8 cellular contexts compared by ENCODE assay signal in the genomic region with DNA sequence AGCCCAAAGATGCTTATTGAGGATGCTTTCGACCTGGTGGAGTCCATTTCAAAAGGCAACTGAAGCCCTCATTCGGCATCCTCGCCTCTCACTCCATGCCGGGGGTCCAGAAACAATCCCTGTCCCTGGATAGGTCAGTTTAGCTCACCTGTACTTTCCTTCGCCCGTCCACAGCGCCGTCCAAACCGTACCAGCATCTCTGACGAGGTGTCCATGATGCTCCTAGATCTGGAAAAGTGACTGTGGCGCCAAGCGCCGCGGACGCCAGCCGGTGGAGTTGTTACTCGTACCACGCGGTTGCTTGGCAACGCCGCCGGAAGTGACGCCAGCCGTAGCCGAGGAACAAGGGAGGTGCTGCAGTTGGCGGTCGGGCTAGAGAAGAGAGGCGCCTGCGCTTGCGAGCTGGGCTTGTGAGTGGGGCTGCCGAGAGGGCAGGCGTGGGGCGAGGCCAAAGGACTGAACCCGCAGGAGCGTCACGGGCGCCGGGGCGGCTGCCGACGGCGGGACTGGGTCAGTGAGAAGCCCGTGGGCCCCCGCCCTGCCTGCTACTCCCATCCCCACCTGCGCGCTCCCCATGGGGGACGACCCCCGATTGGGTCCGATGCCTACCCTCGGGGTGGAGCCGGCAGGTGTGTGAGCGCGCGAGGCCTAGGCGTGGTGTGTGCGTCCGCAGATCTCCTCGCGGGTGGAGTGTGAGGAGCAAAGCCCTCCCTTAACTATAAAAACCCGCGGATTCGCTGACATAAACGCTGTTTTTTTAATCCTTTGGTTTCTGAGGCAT. TPM values are rescaled to one million over a fixed set of nuclear protein-coding genes. Genes with fewer than 3 reads are reported as not detected.
DNase-seq lines count a peak whose midpoint lies in the region; TF ChIP-seq lines count a peak whose summit lies in the region.

A gene with protein sequence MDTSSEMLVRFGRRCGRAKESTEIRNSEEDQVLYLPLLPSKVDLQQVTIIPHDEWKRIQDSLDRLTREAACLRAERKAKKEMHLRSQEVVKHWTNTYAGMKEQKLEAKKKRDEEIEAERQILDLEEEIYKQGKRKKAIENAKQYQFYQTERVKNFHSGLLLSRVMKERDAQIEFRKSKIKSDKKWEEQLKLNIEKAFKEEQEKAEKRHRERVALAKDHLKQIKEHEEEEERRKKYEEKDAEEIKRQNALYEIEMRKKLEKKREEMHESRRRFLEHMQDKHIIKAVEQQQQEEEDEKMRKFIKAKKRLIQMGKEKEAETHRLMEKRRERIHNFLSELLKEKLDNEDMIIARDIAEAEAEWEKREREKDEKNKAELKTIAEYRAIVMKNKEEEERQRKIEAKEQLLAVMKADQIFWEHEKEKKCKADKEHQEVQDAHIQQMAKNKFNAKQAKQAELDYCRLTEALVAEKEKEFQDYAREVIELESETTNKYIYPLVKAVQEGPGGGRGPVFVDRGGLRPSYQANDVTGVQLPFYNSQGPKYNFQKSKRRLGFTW (minus strand): TSS at position 293 of the 781 bp plus-strand sequence. CDS start 78 bp downstream, at position 215.
A gene with protein sequence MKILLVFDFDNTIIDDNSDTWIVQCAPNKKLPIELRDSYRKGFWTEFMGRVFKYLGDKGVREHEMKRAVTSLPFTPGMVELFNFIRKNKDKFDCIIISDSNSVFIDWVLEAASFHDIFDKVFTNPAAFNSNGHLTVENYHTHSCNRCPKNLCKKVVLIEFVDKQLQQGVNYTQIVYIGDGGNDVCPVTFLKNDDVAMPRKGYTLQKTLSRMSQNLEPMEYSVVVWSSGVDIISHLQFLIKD (plus strand): TSS at position 357 of the 781 bp plus-strand sequence. CDS start 6,503 bp downstream, outside the sequence.

- DNase-seq in GM04504 (ENCODE audit: low read depth) (peak; percentile 88), HFFc6 (peak; percentile 98), NAMALWA (ENCODE audit: low spot score) (peak; percentile 98), SK-MEL-5 (ENCODE audit: low read depth, low spot score) (peak; percentile 95), germinal center (ENCODE audit: low spot score) (peak; percentile 94), substantia nigra (lab: John Stamatoyannopoulos, UW) (peak; percentile 71 to 100 (median 95))
- DNase-seq in activated naive CD4-positive, alpha-beta T cell treated with anti-CD3 and anti-CD28 coated beads, Interleukin-2, amount 10 ng/mL, durations not matched to agents 7 days and 5 days: peak; percentile 99

- H3K27me3 ChIP-seq in neutrophil: peaks cover 14% of the 10 kb centered on the region

- peak within 1 kb of the TSS; percentile 99 for H3K27ac Mint-ChIP-seq in HFFc6
- H3K27ac Mint-ChIP-seq in activated naive CD4-positive, alpha-beta T cell treated with anti-CD3 and anti-CD28 coated beads, Interleukin-2, amount 10 ng/mL, durations not matched to agents 7 days and 5 days: peak within 1 kb of the TSS; percentile 87

- H3K36me3 Mint-ChIP-seq in HFFc6 (ENCODE audit: low read depth): peaks cover 9% of the 10 kb centered on the region
- H3K36me3 Mint-ChIP-seq in activated naive CD4-positive, alpha-beta T cell treated with anti-CD3 and anti-CD28 coated beads, Interleukin-2, amount 10 ng/mL, durations not matched to agents 7 days and 5 days: peaks cover 6% of the 10 kb centered on the region

- peaks cover 12 to 13% of the 10 kb centered on the region in 2 experiments for H3K4me1 ChIP-seq in neutrophil (ENCODE audit: control insufficient read depth in 1 of 2, insufficient read depth in 1 of 2, low read depth in 1 of 2, low read length in 1 of 2)

- peaks cover 8% of the 10 kb centered on the region for H3K27me3 Mint-ChIP-seq in HFFc6 (ENCODE audit: insufficient read depth)
- peaks cover 25% of the 10 kb centered on the region for H3K27me3 Mint-ChIP-seq in activated naive CD4-positive, alpha-beta T cell treated with anti-CD3 and anti-CD28 coated beads, Interleukin-2, amount 10 ng/mL, durations not matched to agents 7 days and 5 days

- H3K4me3 Mint-ChIP-seq in HFFc6: peak within 1 kb of the TSS; percentile 94
- H3K4me3 Mint-ChIP-seq in activated naive CD4-positive, alpha-beta T cell treated with anti-CD3 and anti-CD28 coated beads, Interleukin-2, amount 10 ng/mL, durations not matched to agents 7 days and 5 days: peak within 1 kb of the TSS; percentile 77

- peaks cover 5% of the 10 kb centered on the region; the same call in 1 of the 2 replicates for H3K9me3 Mint-ChIP-seq in HFFc6
- peaks cover 6% of the 10 kb centered on the region for H3K9me3 Mint-ChIP-seq in activated naive CD4-positive, alpha-beta T cell treated with anti-CD3 and anti-CD28 coated beads, Interleukin-2, amount 10 ng/mL, durations not matched to agents 7 days and 5 days

- H3K36me3 ChIP-seq in neutrophil: no peaks in the 10 kb centered on the region

- H3K9me3 ChIP-seq in neutrophil: no peaks in the 10 kb centered on the region

- in situ Hi-C loops in SK-MEL-5 (cut with HindIII; ENCODE audit: low pct_unique_long_range_greater_than_20kb, low sequenced_read_pairs): no loop called here

- peak within 1 kb of the TSS; percentile 67 to 74 for H3K4me3 ChIP-seq in neutrophil (ENCODE audit: low read depth in 1 of 2, low read length in 1 of 2)

- TF ChIP-seq CTCF in HFFc6 (IDR thresholded peaks at IDR 0.05) (no peak), neutrophil (IDR thresholded peaks at IDR 0.05) (no peak)

- H3K4me1 Mint-ChIP-seq in HFFc6 (ENCODE audit: low read depth): peaks cover 23% of the 10 kb centered on the region
- peaks cover 30% of the 10 kb centered on the region for H3K4me1 Mint-ChIP-seq in activated naive CD4-positive, alpha-beta T cell treated with anti-CD3 and anti-CD28 coated beads, Interleukin-2, amount 10 ng/mL, durations not matched to agents 7 days and 5 days

- H3K27ac ChIP-seq in neutrophil (peak within 1 kb of the TSS; percentile 79), substantia nigra (ENCODE audit: low read depth, low read length, poor library complexity, severe bottlenecking) (peak within 1 kb of the TSS; percentile 78)

- CTCF ChIA-PET in activated naive CD4-positive, alpha-beta T cell treated with anti-CD3 and anti-CD28 coated beads, Interleukin-2, amount 10 ng/mL, durations not matched to agents 7 days and 5 days (lab: Charles Lee): interaction anchor here (1.3 kb wide), 1 partner anchor 11 kb away, joined by 3 read pairs; no protein-coding TSS in a partner anchor

RNA-seq across cellular contexts. Expression of the first gene that starts in this region (rescaled TPM):
- total RNA-seq in HFFc6 (2021; fragmentation: NEBNext Ultra II Directional; extraction: Animal tissue kit (Norgen Biotek cat#: 25700)): under 1 TPM in 4 of 6 experiments, not detected in 2; 0.10 to 0.19 (median 0.13) TPM
- not detected in 2 replicates for total RNA-seq in SK-MEL-5 (2014; rRNA removed; shearing (Covaris generic))
- 0.05 TPM in 1 of 2 replicates, not detected in the other for polyA plus RNA-seq in SK-MEL-5 (2015; cell fraction: cytosol; rRNA removed)
- not detected in 2 replicates for polyA plus RNA-seq in SK-MEL-5 (2015; cell fraction: nucleus; rRNA removed)

RNA-seq across cellular contexts. Expression of the second gene that starts in this region (rescaled TPM):
- total RNA-seq in HFFc6 (2021; fragmentation: NEBNext Ultra II Directional; extraction: Animal tissue kit (Norgen Biotek cat#: 25700)): 1 to 10 TPM; 1.6 to 2.6 (median 2.0) TPM
- 1.2 and 3.3 TPM in 2 replicates for total RNA-seq in SK-MEL-5 (2014; rRNA removed; shearing (Covaris generic))
- 1.3 and 1.5 TPM in 2 replicates for polyA plus RNA-seq in SK-MEL-5 (2015; cell fraction: cytosol; rRNA removed)
- polyA plus RNA-seq in SK-MEL-5 (2015; cell fraction: nucleus; rRNA removed): 4.4 and 4.9 TPM in 2 replicates

Comparison
In these comparisons a context has a peak if more than half of its experiments do, and no peak if none do; other contexts are left out.
1. Peak in every context shown above with its lines: DNase-seq, H3K4me3 ChIP-seq and H3K27ac ChIP-seq.